ENCODE assay signal across 29 cellular contexts in genomic region chr18:48565105-48565504, GRCh38. TPM values are rescaled to one million over a fixed set of nuclear protein-coding genes. Genes with fewer than 3 reads are reported as not detected.
DNase-seq lines count a peak whose midpoint lies in the region; ATAC-seq and TF ChIP-seq lines count a peak whose summit lies in the region.
"Had no signal": no experiment of that assay in that cellular context is flagged by ENCODE, and none has a peak within 500 bp of the region (broad histone marks: within the 10 kb centered on the region; RNA-seq: fewer than 3 reads in every experiment).

No MANE protein-coding gene starts in this region.

- H3K27me3 Mint-ChIP-seq in nephron (ENCODE audit: low read depth) (no peaks in the 10 kb centered on the region), Caco-2 (ENCODE audit: insufficient read depth, unreplicated experiment) (no peaks in the 10 kb centered on the region)
- H3K27me3 Mint-ChIP-seq: activated naive CD8-positive, alpha-beta T cell had no signal

- H3K4me3 Mint-ChIP-seq in nephron = peak overlapping the region in 1 of 3 experiments; percentile 5
- no peak overlapping the region for H3K4me3 Mint-ChIP-seq in Caco-2 (ENCODE audit: unreplicated experiment)
- H3K4me3 Mint-ChIP-seq: activated CD8-positive, alpha-beta T cell treated with anti-CD3 and anti-CD28 coated beads, Interleukin-2, amount 10 ng/mL, durations not matched to agents 7 days and 5 days; activated naive CD8-positive, alpha-beta T cell; endodermal cell; H9; T-helper 1 cell treated with Interleukin-12 subunit alpha and Interleukin-12 subunit beta and Interleukin-4 antibody, amounts not matched to agents 30 μg/mL and 1 μg/mL, for 36 hours had no signal

- H3K27ac ChIP-seq in heart left ventricle = peak overlapping the region in 4 of 12 donors; percentile 14 to 47 (median 36)
- no peak overlapping the region for H3K27ac ChIP-seq in right atrium auricular region
- H3K27ac ChIP-seq in esophagus squamous epithelium = peak overlapping the region in 3 of 4 donors; percentile 39 to 45 (median 40)
- H3K27ac ChIP-seq: SK-N-MC, stomach, transverse colon had no signal

- DNase-seq in heart left ventricle (peak in 2 of 5 donors; percentile 40 to 46), right atrium auricular region (ENCODE audit: low spot score) (no peak), esophagus squamous epithelium (lab: John Stamatoyannopoulos, UW) (no peak), C1 segment of cervical spinal cord (lab: John Stamatoyannopoulos, UW) (no peak), foreskin fibroblast (no peak), Caco-2 (no peak)
- no peak for DNase-seq in activated naive CD4-positive, alpha-beta T cell (lab: John Stamatoyannopoulos, UW)
- DNase-seq: activated CD8-positive, alpha-beta T cell treated with anti-CD3 and anti-CD28 coated beads, Interleukin-2, amount 10 ng/mL, durations not matched to agents 7 days and 5 days; BE2C; caudate nucleus; DMS79; endodermal cell; GF-D8; glutamatergic neuron; H9; kidney; NCI-H1092; NCI-H187 treated with DMSO at 0.1 percent for 48 hours; NCI-H226; stimulated activated CD4-positive, alpha-beta T cell treated with anti-CD3 and anti-CD28 coated beads, Interleukin-1b, Interleukin-23, amount 100 ng/mL, for 48 hours; stimulated activated CD8-positive, alpha-beta memory T cell treated with anti-CD3 and anti-CD28 coated beads, Interleukin-4, amount 100 ng/mL, for 48 hours; stomach; transverse colon had no signal

- H3K9me3 ChIP-seq in heart left ventricle (no peaks in the 10 kb centered on the region), right atrium auricular region (no peaks in the 10 kb centered on the region), esophagus squamous epithelium (no peaks in the 10 kb centered on the region), Caco-2 (no peaks in the 10 kb centered on the region)
- H3K9me3 ChIP-seq: BE2C, stomach, transverse colon had no signal

- intact Hi-C loops in heart left ventricle (cut with DNase I) = no loop called here
- intact Hi-C loops in esophagus squamous epithelium (cut with DNase I) = no loop called here
- intact Hi-C loops in Caco-2 (cut with micrococcal nuclease; ENCODE audit: unreplicated experiment) = no loop called here

- H3K4me1 Mint-ChIP-seq in nephron (peaks cover 38% of the 10 kb centered on the region), Caco-2 (ENCODE audit: low read depth, unreplicated experiment) (no peaks in the 10 kb centered on the region)

- H3K36me3 ChIP-seq in heart left ventricle (no peaks in the 10 kb centered on the region), right atrium auricular region (no peaks in the 10 kb centered on the region), esophagus squamous epithelium (no peaks in the 10 kb centered on the region), Caco-2 (ENCODE audit: control insufficient read depth, insufficient read depth, low read length) (no peaks in the 10 kb centered on the region)
- H3K36me3 ChIP-seq: BE2C, stomach, transverse colon had no signal

- H3K9me3 Mint-ChIP-seq in nephron (peaks cover 2% of the 10 kb centered on the region), Caco-2 (ENCODE audit: unreplicated experiment) (no peaks in the 10 kb centered on the region)
- H3K9me3 Mint-ChIP-seq: T-helper 1 cell treated with Interleukin-12 subunit alpha and Interleukin-12 subunit beta and Interleukin-4 antibody, amounts not matched to agents 30 μg/mL and 1 μg/mL, for 36 hours had no signal

- H3K4me3 ChIP-seq in heart left ventricle (no peak overlapping the region), right atrium auricular region (no peak overlapping the region), esophagus squamous epithelium (no peak overlapping the region), foreskin fibroblast (ENCODE audit: low read depth in 1 of 2, low read length in 2 of 2) (no peak overlapping the region), Caco-2 (ENCODE audit: low read depth, low read length) (no peak overlapping the region)
- H3K4me3 ChIP-seq: lung, SK-N-MC, smooth muscle cell, stomach, transverse colon had no signal

- WGBS in heart left ventricle, 4 donors = 38 to 57% (median 45%) methylated on average over 10 of the region's 10 CpGs
- 64 to 83% methylated on average over 6 to 10 of the region's 10 CpGs for WGBS in esophagus squamous epithelium, 2 donors

- H3K4me1 ChIP-seq in heart left ventricle (peaks cover 5 to 58% (median 41%) of the 10 kb centered on the region in 12 donors), right atrium auricular region (peaks cover 0 to 51% of the 10 kb centered on the region in 2 donors), esophagus squamous epithelium (peaks cover 11 to 55% (median 22%) of the 10 kb centered on the region in 3 donors), Caco-2 (no peaks in the 10 kb centered on the region)
- H3K4me1 ChIP-seq: BE2C had no signal

- H3K36me3 Mint-ChIP-seq in nephron (ENCODE audit: low read depth) (peaks cover 9% of the 10 kb centered on the region), Caco-2 (ENCODE audit: insufficient read depth, unreplicated experiment) (no peaks in the 10 kb centered on the region)
- H3K36me3 Mint-ChIP-seq: activated naive CD8-positive, alpha-beta T cell had no signal

- BruUV-seq in Caco-2 (replicated peaks; lab: Mats Ljungman, UMichigan) = no TSS peak

- no peak for TF ChIP-seq POLR2A in heart left ventricle (IDR thresholded peaks at IDR 0.05)
- TF ChIP-seq POLR2A in esophagus squamous epithelium (IDR thresholded peaks at IDR 0.05) = no peak

- TF ChIP-seq CTCF in heart left ventricle (IDR thresholded peaks at IDR 0.05) = no peak
- TF ChIP-seq CTCF in right atrium auricular region (IDR thresholded peaks at IDR 0.05) = no peak
- no peak for TF ChIP-seq CTCF in esophagus squamous epithelium (IDR thresholded peaks at IDR 0.05)
- no peak for TF ChIP-seq CTCF in nephron (IDR thresholded peaks at IDR 0.05; ENCODE audit: unreplicated experiment in 3 of 3)
- no peak for TF ChIP-seq CTCF in foreskin fibroblast (IDR thresholded peaks at IDR 0.05; ENCODE audit: low read depth, low read length)
- TF ChIP-seq CTCF in Caco-2 (IDR thresholded peaks at IDR 0.05; ENCODE audit: insufficient read depth in 1 of 2, low read depth in 1 of 2, low read length in 1 of 2, severe bottlenecking in 1 of 2, unreplicated experiment in 1 of 2) = no peak

- peak overlapping the region; percentile 56 to 80 (median 62) for H3K27ac Mint-ChIP-seq in nephron
- H3K27ac Mint-ChIP-seq in Caco-2 (ENCODE audit: unreplicated experiment) = no peak overlapping the region
- H3K27ac Mint-ChIP-seq: activated CD8-positive, alpha-beta T cell treated with anti-CD3 and anti-CD28 coated beads, Interleukin-2, amount 10 ng/mL, durations not matched to agents 7 days and 5 days; activated naive CD8-positive, alpha-beta T cell; endodermal cell; T-helper 1 cell treated with Interleukin-12 subunit alpha and Interleukin-12 subunit beta and Interleukin-4 antibody, amounts not matched to agents 30 μg/mL and 1 μg/mL, for 36 hours had no signal

- ATAC-seq in heart left ventricle = peak in 3 of 4 donors; percentile 37 to 78 (median 52)
- ATAC-seq: activated CD8-positive, alpha-beta T cell treated with anti-CD3 and anti-CD28 coated beads, Interleukin-2, amount 10 ng/mL, durations not matched to agents 7 days and 5 days had no signal

- CTCF ChIA-PET in Caco-2 (lab: Charles Lee) = no interaction called here

- H3K27me3 ChIP-seq in heart left ventricle = no peaks in the 10 kb centered on the region
- H3K27me3 ChIP-seq in right atrium auricular region = no peaks in the 10 kb centered on the region
- no peaks in the 10 kb centered on the region for H3K27me3 ChIP-seq in esophagus squamous epithelium
- no peaks in the 10 kb centered on the region for H3K27me3 ChIP-seq in Caco-2 (replicated peaks; ENCODE audit: control insufficient read depth, insufficient read depth, low read length)
- H3K27me3 ChIP-seq: BE2C, stomach, transverse colon had no signal

- POLR2A ChIA-PET in Caco-2 (lab: Charles Lee) = no interaction called here

RNA-seq across cellular contexts. Expression of gene CTIF, which starts 26.3 kb away (rescaled TPM):
- total RNA-seq in heart left ventricle (10 to 100 TPM; 21.2 to 82.8 (median 68.0) TPM), right atrium auricular region (10 to 100 TPM; 30.6 to 61.2 TPM), esophagus squamous epithelium (10 to 100 TPM in 2 of 4 donors, 1 to 10 TPM in 2; 4.7 to 24.2 (median 10.2) TPM), Caco-2 (2022) (19.9 and 21.4 TPM in 2 replicates)
- polyA plus RNA-seq in heart left ventricle = 10 to 100 TPM; 63.7 to 93.0 TPM

Comparison
In these comparisons a context has a peak if more than half of its experiments do, and no peak if none do; other contexts are left out.
1. H3K27ac ChIP-seq: peak in esophagus squamous epithelium (3 of 4); none in right atrium auricular region (0 of 2).